In the genomic region with DNA sequence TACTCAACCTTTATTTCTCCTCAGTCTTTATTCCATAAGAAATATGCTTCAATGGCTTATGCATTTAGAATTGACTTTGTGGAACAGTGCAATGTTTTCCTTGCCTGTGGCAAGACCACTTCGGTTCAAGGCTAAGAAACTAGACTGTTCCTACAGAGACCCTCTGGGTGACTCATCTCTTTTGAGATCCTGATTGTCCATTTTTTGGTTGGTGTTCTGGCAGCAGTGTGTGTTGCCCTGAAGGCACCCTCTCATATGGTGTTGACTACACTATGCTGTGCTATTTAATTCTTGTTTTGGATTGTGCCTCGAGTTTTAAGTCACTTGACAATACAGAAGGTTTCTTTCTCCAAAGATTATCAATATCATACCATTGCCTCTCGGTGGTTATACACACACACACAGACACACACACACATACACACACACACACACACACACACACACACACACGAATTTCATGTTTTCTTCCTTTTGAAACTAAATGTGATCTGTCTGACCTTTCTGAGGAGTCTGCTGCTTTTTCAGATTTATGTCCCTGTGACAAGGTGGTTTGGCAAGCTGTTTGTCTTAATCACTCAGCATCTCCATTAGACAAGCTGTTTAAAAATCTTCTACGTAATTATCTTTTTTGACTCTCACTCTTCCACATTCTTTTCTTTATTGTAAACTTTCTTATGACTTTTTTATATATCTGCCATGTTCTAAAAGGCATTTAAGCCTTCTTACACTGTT, we compare ENCODE assay signal across 18 cellular contexts.
DNase-seq lines count a peak whose midpoint lies in the region; ATAC-seq and TF ChIP-seq lines count a peak whose summit lies in the region.
"Had no signal": no experiment of that assay in that cellular context is flagged by ENCODE, and none has a peak within 500 bp of the region (broad histone marks: within the 10 kb centered on the region; RNA-seq: fewer than 3 reads in every experiment).

No MANE protein-coding gene starts in this region.

- H3K4me3 ChIP-seq in HEK293 (ENCODE audit: low read depth, low read length) (no peak overlapping the region), adipocyte (ENCODE audit: low read length) (no peak overlapping the region), fibroblast of the aortic adventitia (ENCODE audit: low read depth, low read length) (no peak overlapping the region)
- H3K4me3 ChIP-seq: testis had no signal

- CTCF ChIA-PET in HEK293 (lab: Yijun Ruan, JAX) = interaction anchor here (0.6 to 0.7 kb wide), 3 partner anchors 10 to 1843 kb away, joined by 4 to 8 read pairs (median 4); no protein-coding TSS in a partner anchor

- H3K36me3 Mint-ChIP-seq in type B pancreatic cell = peaks cover 5% of the 10 kb centered on the region

- ATAC-seq in GM19351 (IDR thresholded peaks at IDR 0.05; ENCODE audit: unreplicated experiment) = no peak
- ATAC-seq: Right ventricle myocardium inferior had no signal

- H3K27ac ChIP-seq in HEK293 (ENCODE audit: extremely low read depth, low read depth, low read length) = no peak overlapping the region
- H3K27ac ChIP-seq: testis had no signal

- H3K4me1 Mint-ChIP-seq in type B pancreatic cell (ENCODE audit: unreplicated experiment) = peaks cover 10% of the 10 kb centered on the region

- DNase-seq in adipocyte (ENCODE audit: low read depth) = peak; percentile 57
- peak; percentile 9 for DNase-seq in fibroblast of the aortic adventitia (ENCODE audit: low read depth)
- DNase-seq in type B pancreatic cell (ENCODE audit: extremely low spot score, unreplicated experiment) = no peak
- DNase-seq in NCI-H526 (lab: John Stamatoyannopoulos, UW) = no peak
- no peak for DNase-seq in H4 (ENCODE audit: low spot score)
- DNase-seq: activated effector memory CD4-positive, alpha-beta T cell treated with anti-CD3 and anti-CD28 coated beads, Interleukin-2, amount 50 U/mL, for 16 hours; anterior cingulate cortex; C1 segment of cervical spinal cord; DMS153; erythroblast; Kasumi-1; NCI-H1417 treated with DMSO at 0.1 percent for 48 hours; occipital lobe; stimulated activated CD4-positive, alpha-beta T cell treated with anti-CD3 and anti-CD28 coated beads, Interleukin-4, amount 100 ng/mL, for 4 hours; testis had no signal

- H3K36me3 ChIP-seq in HEK293 (ENCODE audit: control insufficient read depth in 2 of 2, insufficient read depth in 1 of 2, low read length in 2 of 2) = no peaks in the 10 kb centered on the region
- no peaks in the 10 kb centered on the region for H3K36me3 ChIP-seq in adipocyte (ENCODE audit: control insufficient read depth, insufficient read depth, low read length, severe bottlenecking)

- H3K4me3 Mint-ChIP-seq in type B pancreatic cell = no peak overlapping the region

- H3K4me1 ChIP-seq in HEK293 (ENCODE audit: control insufficient read depth, insufficient read depth, low read length) (peaks cover 6% of the 10 kb centered on the region), adipocyte (ENCODE audit: control insufficient read depth, insufficient read depth, low read length) (peaks cover 18% of the 10 kb centered on the region)

- TF ChIP-seq CTCF in HEK293 (tag by site-specific recombination; IDR thresholded peaks at IDR 0.05) = no peak
- no peak for TF ChIP-seq CTCF in fibroblast of the aortic adventitia (IDR thresholded peaks at IDR 0.05; ENCODE audit: insufficient read depth, low read length)
- no peak for TF ChIP-seq CTCF in type B pancreatic cell (conservative IDR thresholded peaks at IDR 0.05)

- no peaks in the 10 kb centered on the region for H3K27me3 ChIP-seq in adipocyte (replicated peaks; ENCODE audit: control insufficient read depth, insufficient read depth, low read length)
- H3K27me3 ChIP-seq: testis had no signal

- POLR2A ChIA-PET in HEK293 (lab: Yijun Ruan, JAX) = no interaction called here

- no peak overlapping the region for H3K9ac ChIP-seq in adipocyte (ENCODE audit: low read length)

- no peaks in the 10 kb centered on the region for H3K9me3 ChIP-seq in HEK293 (ENCODE audit: control insufficient read depth, insufficient read depth, low read depth, low read length)
- H3K9me3 ChIP-seq in adipocyte (ENCODE audit: control insufficient read depth, low read length) = no peaks in the 10 kb centered on the region
- H3K9me3 ChIP-seq: testis had no signal

- H3K27me3 Mint-ChIP-seq in type B pancreatic cell = peaks cover 3% of the 10 kb centered on the region

- H3K27ac Mint-ChIP-seq in type B pancreatic cell = peak overlapping the region; percentile 11

- no peaks in the 10 kb centered on the region for H3K9me3 Mint-ChIP-seq in type B pancreatic cell

TF ChIP-seq in HEK293, 187 proteins besides CTCF, POLR2A, EP300 and RAD21:
- TF ChIP-seq ZNF174 (tag by site-specific recombination; IDR thresholded peaks at IDR 0.05) (no peak), ZNF843 (tag by site-specific recombination; IDR thresholded peaks at IDR 0.05) (peak; percentile 61; the same call in 1 of the 2 replicates), ZNF239 (tag by site-specific recombination; IDR thresholded peaks at IDR 0.05) (no peak), ZNF561 (tag by site-specific recombination; IDR thresholded peaks at IDR 0.05; ENCODE audit: borderline replicate concordance) (no peak), ZNF324 (tag by site-specific recombination; IDR thresholded peaks at IDR 0.05) (no peak), HOXC10 (CRISPR knock-in tag; IDR thresholded peaks at IDR 0.05) (no peak), SP2 (tag by site-specific recombination; IDR thresholded peaks at IDR 0.05) (no peak), REPIN1 (tag by site-specific recombination; IDR thresholded peaks at IDR 0.05; ENCODE audit: low read depth) (no peak), ZNF138 (tag by site-specific recombination; IDR thresholded peaks at IDR 0.05; ENCODE audit: borderline replicate concordance) (no peak), ZSCAN4 (tag by site-specific recombination; IDR thresholded peaks at IDR 0.05) (peak; percentile 63), ZNF658 (tag by site-specific recombination; IDR thresholded peaks at IDR 0.05) (no peak), FEZF1 (tag by site-specific recombination; IDR thresholded peaks at IDR 0.05) (peak; percentile 86), ZNF600 (tag by site-specific recombination; IDR thresholded peaks at IDR 0.05) (peak; percentile 57)
- TF ChIP-seq, protein P1, sequence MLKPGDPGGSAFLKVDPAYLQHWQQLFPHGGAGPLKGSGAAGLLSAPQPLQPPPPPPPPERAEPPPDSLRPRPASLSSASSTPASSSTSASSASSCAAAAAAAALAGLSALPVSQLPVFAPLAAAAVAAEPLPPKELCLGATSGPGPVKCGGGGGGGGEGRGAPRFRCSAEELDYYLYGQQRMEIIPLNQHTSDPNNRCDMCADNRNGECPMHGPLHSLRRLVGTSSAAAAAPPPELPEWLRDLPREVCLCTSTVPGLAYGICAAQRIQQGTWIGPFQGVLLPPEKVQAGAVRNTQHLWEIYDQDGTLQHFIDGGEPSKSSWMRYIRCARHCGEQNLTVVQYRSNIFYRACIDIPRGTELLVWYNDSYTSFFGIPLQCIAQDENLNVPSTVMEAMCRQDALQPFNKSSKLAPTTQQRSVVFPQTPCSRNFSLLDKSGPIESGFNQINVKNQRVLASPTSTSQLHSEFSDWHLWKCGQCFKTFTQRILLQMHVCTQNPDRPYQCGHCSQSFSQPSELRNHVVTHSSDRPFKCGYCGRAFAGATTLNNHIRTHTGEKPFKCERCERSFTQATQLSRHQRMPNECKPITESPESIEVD (tag by site-specific recombination; IDR thresholded peaks at IDR 0.05) = peak; percentile 44; the same call in 1 of the 2 replicates

Comparison
In these comparisons a context has a peak if more than half of its experiments do, and no peak if none do; other contexts are left out.
1. DNase-seq: peak in adipocyte (single experiment) and fibroblast of the aortic adventitia (single experiment); none in type B pancreatic cell (single experiment), NCI-H526 (0 of 2) and H4 (single experiment).